ENCODE assay signal across 8 cellular contexts in genomic region chr2:178072383-178073301, GRCh38. TPM values are rescaled to one million over a fixed set of nuclear protein-coding genes. Genes with fewer than 3 reads are reported as not detected.
DNase-seq lines count a peak whose midpoint lies in the region; ATAC-seq and TF ChIP-seq lines count a peak whose summit lies in the region.

Gene PDE11A (minus strand): TSS chr2:178072777. CDS start chr2:178072437, 340 bp downstream.

- H4K20me1 ChIP-seq in osteoblast (ENCODE audit: insufficient read depth, low read length) = no peaks in the 10 kb centered on the region

- H3K4me3 Mint-ChIP-seq in activated naive CD4-positive, alpha-beta T cell treated with anti-CD3 and anti-CD28 coated beads, Interleukin-2, amount 50 U/mL, for 24 hours = peak within 1 kb of the TSS; percentile 28

- no peaks in the 10 kb centered on the region for H3K9me3 ChIP-seq in osteoblast (ENCODE audit: low read depth, low read length)

- peak within 1 kb of the TSS; percentile 69 for H3K4me3 ChIP-seq in osteoblast (ENCODE audit: insufficient read depth, low read length)

- H3K9me3 Mint-ChIP-seq in activated naive CD4-positive, alpha-beta T cell treated with anti-CD3 and anti-CD28 coated beads, Interleukin-2, amount 50 U/mL, for 24 hours = no peaks in the 10 kb centered on the region

- H2AFZ ChIP-seq in osteoblast (ENCODE audit: low read length) = peak within 1 kb of the TSS; percentile 95

- peak; percentile 56 for ATAC-seq in HG03432 (IDR thresholded peaks at IDR 0.05; ENCODE audit: unreplicated experiment)
- peak; percentile 98 for ATAC-seq in Right ventricle myocardium inferior
- ATAC-seq in HG03039 (IDR thresholded peaks at IDR 0.05; ENCODE audit: unreplicated experiment) = no peak

- H3K4me2 ChIP-seq in osteoblast (ENCODE audit: insufficient read depth, low read length) = peak within 1 kb of the TSS; percentile 87

- TF ChIP-seq CTCF in GM13977 (IDR thresholded peaks at IDR 0.05; ENCODE audit: extremely low read depth, insufficient read depth, missing control alignments) (no peak), osteoblast (IDR thresholded peaks at IDR 0.05; ENCODE audit: extremely low read depth, low read depth, low read length) (no peak)

- intact Hi-C loops in Right ventricle myocardium inferior (cut with DNase I) = no loop called here

- H3K36me3 Mint-ChIP-seq in activated naive CD4-positive, alpha-beta T cell treated with anti-CD3 and anti-CD28 coated beads, Interleukin-2, amount 50 U/mL, for 24 hours = no peaks in the 10 kb centered on the region

- peaks cover 8% of the 10 kb centered on the region for H3K4me1 Mint-ChIP-seq in activated naive CD4-positive, alpha-beta T cell treated with anti-CD3 and anti-CD28 coated beads, Interleukin-2, amount 50 U/mL, for 24 hours

- H3K27ac Mint-ChIP-seq in activated naive CD4-positive, alpha-beta T cell treated with anti-CD3 and anti-CD28 coated beads, Interleukin-2, amount 50 U/mL, for 24 hours = no peak within 1 kb of the TSS

- peaks cover 3% of the 10 kb centered on the region for H3K27me3 ChIP-seq in osteoblast (ENCODE audit: insufficient read depth, low read length)

- no peaks in the 10 kb centered on the region for H3K36me3 ChIP-seq in osteoblast (ENCODE audit: insufficient read depth, low read length)

- H3K27me3 Mint-ChIP-seq in activated naive CD4-positive, alpha-beta T cell treated with anti-CD3 and anti-CD28 coated beads, Interleukin-2, amount 50 U/mL, for 24 hours = peaks cover 39% of the 10 kb centered on the region

- H3K4me1 ChIP-seq in osteoblast (ENCODE audit: insufficient read depth, low read length) = peaks cover 8% of the 10 kb centered on the region

- DNase-seq in GM13977 (ENCODE audit: low spot score) (peak; percentile 5), NCI-H774 (lab: John Stamatoyannopoulos, UW) (peak; percentile 77), Right ventricle myocardium inferior (ENCODE audit: missing footprints) (peak; percentile 89), osteoblast (ENCODE audit: insufficient read length, low spot score, missing footprints) (peak; percentile 94), globus pallidus (ENCODE audit: low spot score) (no peak)

- no peak within 1 kb of the TSS for H3K27ac ChIP-seq in osteoblast (ENCODE audit: low read depth, low read length)

- in situ Hi-C loops in GM13977 (cut with MboI; ENCODE audit: low pct_unique_long_range_greater_than_20kb, low sequenced_read_pairs, unreplicated experiment) = no loop called here

- no peaks in the 10 kb centered on the region for H3K79me2 ChIP-seq in osteoblast (ENCODE audit: insufficient read depth, low read length)

RNA-seq across cellular contexts. Expression of gene PDE11A, which starts in this region (rescaled TPM):
- 4.4 TPM for total RNA-seq in Right ventricle myocardium inferior
- under 0.01 and 0.36 TPM in 2 replicates for total RNA-seq in osteoblast

Comparison
In these comparisons a context has a peak if more than half of its experiments do, and no peak if none do; other contexts are left out.
1. Peak in DNase-seq, H3K4me3 ChIP-seq and H3K4me2 ChIP-seq in osteoblast; RNA of the gene not detected or under 1 TPM.